ENCODE assay signal across 8 cellular contexts in genomic region chr3:42053476-42053875, GRCh38. TPM values are rescaled to one million over a fixed set of nuclear protein-coding genes. Genes with fewer than 3 reads are reported as not detected.
DNase-seq lines count a peak whose midpoint lies in the region; ATAC-seq and TF ChIP-seq lines count a peak whose summit lies in the region.
"Had no signal": no experiment of that assay in that cellular context is flagged by ENCODE, and none has a peak within 500 bp of the region (broad histone marks: within the 10 kb centered on the region; RNA-seq: fewer than 3 reads in every experiment).

No MANE protein-coding gene starts in this region.

- TF ChIP-seq POLR2A in body of pancreas (IDR thresholded peaks at IDR 0.05) (no peak), uterus (IDR thresholded peaks at IDR 0.05) (no peak)

- no peaks in the 10 kb centered on the region for H3K27me3 ChIP-seq in body of pancreas
- H3K27me3 ChIP-seq in right cardiac atrium (ENCODE audit: control insufficient read depth, insufficient read depth) = no peaks in the 10 kb centered on the region
- no peaks in the 10 kb centered on the region for H3K27me3 ChIP-seq in trophoblast cell (ENCODE audit: insufficient read depth, low read length)
- H3K27me3 ChIP-seq in uterus = no peaks in the 10 kb centered on the region

- H3K4me1 ChIP-seq in body of pancreas (peaks cover 32% of the 10 kb centered on the region), right cardiac atrium (ENCODE audit: control insufficient read depth, insufficient read depth, low read length) (peaks cover 41% of the 10 kb centered on the region), trophoblast cell (ENCODE audit: control insufficient read depth in 1 of 2, insufficient read depth in 2 of 2, low read length in 2 of 2) (peaks cover 15 to 25% of the 10 kb centered on the region in 2 experiments), uterus (no peaks in the 10 kb centered on the region)

- peaks cover 5% of the 10 kb centered on the region for H3K79me2 ChIP-seq in trophoblast cell (ENCODE audit: control insufficient read depth, insufficient read depth, low read length, poor library complexity)

- POLR2A ChIA-PET in activated CD4-positive, alpha-beta T cell treated with anti-CD3 and anti-CD28 coated beads for 36 hours (lab: Charles Lee) = no interaction called here

- H3K4me3 Mint-ChIP-seq in activated CD4-positive, alpha-beta T cell treated with anti-CD3 and anti-CD28 coated beads for 36 hours = no peak overlapping the region

- H3K4me2 ChIP-seq in trophoblast cell (ENCODE audit: low read length) = no peak overlapping the region

- H2BK12ac ChIP-seq in trophoblast cell (ENCODE audit: low read length) = peak overlapping the region; percentile 75

- CTCF ChIA-PET in activated CD4-positive, alpha-beta T cell treated with anti-CD3 and anti-CD28 coated beads for 36 hours (lab: Charles Lee) = interaction anchor here (0.7 kb wide), 1 partner anchor 116 kb away, joined by 3 read pairs; no protein-coding TSS in a partner anchor

- no peaks in the 10 kb centered on the region for H3K9me3 ChIP-seq in body of pancreas
- H3K9me3 ChIP-seq in right cardiac atrium (ENCODE audit: control insufficient read depth, low read length) = no peaks in the 10 kb centered on the region
- no peaks in the 10 kb centered on the region for H3K9me3 ChIP-seq in trophoblast cell (ENCODE audit: insufficient read depth, low read depth, low read length)
- no peaks in the 10 kb centered on the region for H3K9me3 ChIP-seq in uterus

- DNase-seq in body of pancreas (peak; percentile 32 to 52 (median 40)), right cardiac atrium (peak in 2 of 3 donors; percentile 39 to 78), trophoblast cell (no peak), uterus (no peak), SW480 (ENCODE audit: low spot score) (no peak), 8988T (no peak)
- DNase-seq in activated CD4-positive, alpha-beta T cell treated with anti-CD3 and anti-CD28 coated beads for 36 hours = no peak
- DNase-seq: NCI-H446 had no signal

- peak overlapping the region; percentile 79 for H2AK5ac ChIP-seq in trophoblast cell (ENCODE audit: low read length)

- H4K12ac ChIP-seq in trophoblast cell (ENCODE audit: low read depth, low read length) = no peak overlapping the region

- H3K36me3 ChIP-seq in body of pancreas (replicated peaks in 1 of 2; ENCODE audit: insufficient read depth in 1 of 2, low read depth in 2 of 2) (no peaks in the 10 kb centered on the region), trophoblast cell (ENCODE audit: control insufficient read depth in 1 of 2, insufficient read depth in 2 of 2, low read length in 2 of 2) (peaks cover 0 to 3% of the 10 kb centered on the region in 2 experiments), uterus (no peaks in the 10 kb centered on the region)

- peak overlapping the region; percentile 16 for H4K91ac ChIP-seq in trophoblast cell (ENCODE audit: low read depth, low read length)

- H3K4ac ChIP-seq in trophoblast cell (ENCODE audit: low read depth, low read length) = peak overlapping the region; percentile 77

- no peak overlapping the region for H2AFZ ChIP-seq in trophoblast cell (ENCODE audit: insufficient read depth, low read length, poor library complexity)

- H3K27me3 Mint-ChIP-seq in activated CD4-positive, alpha-beta T cell treated with anti-CD3 and anti-CD28 coated beads for 36 hours = no peaks in the 10 kb centered on the region

- H2BK120ac ChIP-seq in trophoblast cell (ENCODE audit: insufficient read depth, low read length, poor library complexity) = no peak overlapping the region

- no peak overlapping the region for H3K9ac ChIP-seq in trophoblast cell (ENCODE audit: low read length)

- peak overlapping the region; percentile 5 for H3K14ac ChIP-seq in trophoblast cell (ENCODE audit: low read length)

- peaks cover 13% of the 10 kb centered on the region for H3K4me1 Mint-ChIP-seq in activated CD4-positive, alpha-beta T cell treated with anti-CD3 and anti-CD28 coated beads for 36 hours

- H3K79me1 ChIP-seq in trophoblast cell (ENCODE audit: low read length) = peaks cover 4% of the 10 kb centered on the region

- H3K27ac ChIP-seq in body of pancreas (peak overlapping the region in 3 of 4 donors; percentile 15 to 70 (median 20)), right cardiac atrium (ENCODE audit: low read length) (peak overlapping the region; percentile 62), trophoblast cell (ENCODE audit: low read depth, low read length) (peak overlapping the region; percentile 42), uterus (peak overlapping the region; percentile 75 to 87)

- peak overlapping the region; percentile 12 for H3K18ac ChIP-seq in trophoblast cell (ENCODE audit: low read length)

- no peak overlapping the region for H3K4me3 ChIP-seq in body of pancreas
- H3K4me3 ChIP-seq in right cardiac atrium (ENCODE audit: low read length) = no peak overlapping the region
- no peak overlapping the region for H3K4me3 ChIP-seq in trophoblast cell (ENCODE audit: low read depth, low read length)
- no peak overlapping the region for H3K4me3 ChIP-seq in uterus

- H2BK5ac ChIP-seq in trophoblast cell (ENCODE audit: low read depth, low read length, poor library complexity) = peak overlapping the region; percentile 0

- H3K23ac ChIP-seq in trophoblast cell (ENCODE audit: low read length) = no peak overlapping the region

- H3K9me3 Mint-ChIP-seq in activated CD4-positive, alpha-beta T cell treated with anti-CD3 and anti-CD28 coated beads for 36 hours (ENCODE audit: low read depth) = no peaks in the 10 kb centered on the region

- no peak for TF ChIP-seq CTCF in body of pancreas (IDR thresholded peaks at IDR 0.05)
- no peak for TF ChIP-seq CTCF in uterus (IDR thresholded peaks at IDR 0.05)

- WGBS in body of pancreas, 2 donors = 43 to 56% methylated on average over 4 to 7 of the region's 7 CpGs
- WGBS in right cardiac atrium = 71% methylated on average over 7 of the region's 7 CpGs
- WGBS in trophoblast cell (ENCODE audit: extremely low coverage, insufficient coverage, insufficient read length) = no CpG with 5 or more reads among the region's 7 CpGs

- no peak overlapping the region for H3K27ac Mint-ChIP-seq in activated CD4-positive, alpha-beta T cell treated with anti-CD3 and anti-CD28 coated beads for 36 hours

- H3K36me3 Mint-ChIP-seq in activated CD4-positive, alpha-beta T cell treated with anti-CD3 and anti-CD28 coated beads for 36 hours (ENCODE audit: low read depth) = no peaks in the 10 kb centered on the region

- ATAC-seq in body of pancreas (peak; percentile 40), right cardiac atrium (peak; percentile 30 to 53)
- no peak for ATAC-seq in activated CD4-positive, alpha-beta T cell treated with anti-CD3 and anti-CD28 coated beads for 36 hours

- no peak overlapping the region for H4K8ac ChIP-seq in trophoblast cell (ENCODE audit: low read depth, low read length)

- intact Hi-C loops in body of pancreas (cut with DNase I) (no loop called here), right cardiac atrium (cut with DNase I) (no loop called here), uterus (cut with DNase I; ENCODE audit: low total_unique reads) (no loop called here)
- intact Hi-C loops in activated CD4-positive, alpha-beta T cell treated with anti-CD3 and anti-CD28 coated beads for 36 hours (cut with DNase I, micrococcal nuclease) = no loop called here

RNA-seq across cellular contexts. Expression of gene TRAK1, which starts 37.7 kb away (rescaled TPM):
- 10 to 100 TPM; 17.1 to 24.1 TPM for total RNA-seq in body of pancreas
- 100 to 1,000 TPM; 201 to 249 (median 232) TPM for total RNA-seq in right cardiac atrium
- 91.7 TPM for polyA plus RNA-seq in right cardiac atrium
- 43.4 and 43.5 TPM in 2 replicates for polyA plus RNA-seq in trophoblast cell (2013)
- 10 to 100 TPM; 14.3 to 37.5 (median 21.4) TPM for total RNA-seq in uterus
- 10 to 100 TPM; 22.4 to 23.6 TPM for total RNA-seq in activated CD4-positive, alpha-beta T cell treated with anti-CD3 and anti-CD28 coated beads for 36 hours

Comparison
In these comparisons a context has a peak if more than half of its experiments do, and no peak if none do; other contexts are left out.
1. DNase-seq: peak in body of pancreas (4 of 4) and right cardiac atrium (2 of 3); none in trophoblast cell (0 of 2), uterus (0 of 2), SW480 (single experiment), activated CD4-positive, alpha-beta T cell treated with anti-CD3 and anti-CD28 coated beads for 36 hours (single experiment) and 8988T (single experiment).
2. H3K27ac ChIP-seq: peak in every context shown above with its lines; median percentile 81 in uterus; 62 in right cardiac atrium; 42 in trophoblast cell; 20 in body of pancreas.
3. RNA of gene TRAK1, which starts 37.7 kb away (total RNA-seq): 201 to 249 TPM in right cardiac atrium; 14.3 to 37.5 TPM in uterus, 17.1 to 24.1 TPM in body of pancreas and 22.4 to 23.6 TPM in activated CD4-positive, alpha-beta T cell treated with anti-CD3 and anti-CD28 coated beads for 36 hours; every median in the first group is over 4 times any median in the second.